Comparison of ENCODE assay signal across 8 cellular contexts in genomic region chr17:57422574-57423164, GRCh38.
A peak's percentile ranks its signal among the peaks of the same experiment; 100 is the strongest.
DNase-seq lines count a peak whose midpoint lies in the region; ATAC-seq and TF ChIP-seq lines count a peak whose summit lies in the region.

No MANE protein-coding gene starts in this region.

- CTCF ChIA-PET in A673 (lab: Charles Lee) = no interaction called here

- no peaks in the 10 kb centered on the region for H3K4me1 ChIP-seq in adipocyte (ENCODE audit: control insufficient read depth, insufficient read depth, low read length)
- peaks cover 68% of the 10 kb centered on the region for H3K4me1 ChIP-seq in A673 (ENCODE audit: insufficient read depth, low read length, poor library complexity, severe bottlenecking)

- peak; percentile 75 for ATAC-seq in GM18909 (IDR thresholded peaks at IDR 0.05; ENCODE audit: poor library complexity, unreplicated experiment)
- ATAC-seq in HG03280 (IDR thresholded peaks at IDR 0.05; ENCODE audit: unreplicated experiment) = peak; percentile 66

- no peaks in the 10 kb centered on the region for H3K9me3 ChIP-seq in adipocyte (ENCODE audit: control insufficient read depth, low read length)
- H3K9me3 ChIP-seq in A673 (ENCODE audit: low read depth, low read length, poor library complexity, severe bottlenecking) = no peaks in the 10 kb centered on the region

- POLR2A ChIA-PET in A673 (lab: Charles Lee; ENCODE audit: low non-redundant PET) = no interaction called here

- H3K27me3 ChIP-seq in adipocyte (replicated peaks; ENCODE audit: control insufficient read depth, insufficient read depth, low read length) (peaks cover 2% of the 10 kb centered on the region), A673 (replicated peaks; ENCODE audit: insufficient read depth, low read depth, low read length, poor library complexity) (no peaks in the 10 kb centered on the region)

- H3K27ac ChIP-seq in A673 (ENCODE audit: low read depth, low read length, poor library complexity, severe bottlenecking) = no peak overlapping the region

- no TSS peak for BruUV-seq in A673 (replicated peaks; lab: Mats Ljungman, UMichigan)

- H3K4me3 ChIP-seq in adipocyte (ENCODE audit: low read length) = no peak overlapping the region
- no peak overlapping the region for H3K4me3 ChIP-seq in A673 (ENCODE audit: low read depth, low read length, poor library complexity, severe bottlenecking)

- no peak for TF ChIP-seq CTCF in A673 (conservative IDR thresholded peaks at IDR 0.05; ENCODE audit: low read depth, low read length)

- intact Hi-C loops in A673 (cut with micrococcal nuclease; ENCODE audit: unreplicated experiment) = loop anchor here (5.0 to 10.0 kb wide), 3 partner anchors 50 to 392 kb away; no protein-coding TSS in a partner anchor

- H3K36me3 ChIP-seq in adipocyte (ENCODE audit: control insufficient read depth, insufficient read depth, low read length, severe bottlenecking) (no peaks in the 10 kb centered on the region), A673 (ENCODE audit: insufficient read depth, low read length, poor library complexity, severe bottlenecking) (no peaks in the 10 kb centered on the region)

- DNase-seq in A172 (ENCODE audit: low spot score) (peak; percentile 96), adipocyte (ENCODE audit: low read depth) (peak; percentile 26), NCI-H2171 treated with DMSO at 0.1 percent for 48 hours (lab: John Stamatoyannopoulos, UW) (no peak), retina (no peak), pons (ENCODE audit: low spot score) (no peak), A673 (ENCODE audit: low spot score) (no peak)

- no peak overlapping the region for H3K9ac ChIP-seq in adipocyte (ENCODE audit: low read length)

Comparison
In these comparisons a context has a peak if more than half of its experiments do, and no peak if none do; other contexts are left out.
1. DNase-seq: peak in A172 (single experiment) and adipocyte (single experiment); none in NCI-H2171 treated with DMSO at 0.1 percent for 48 hours (single experiment), retina (single experiment), pons (single experiment) and A673 (single experiment).